ENCODE assay signal across 1 cellular context in genomic region chr17:27459433-27459832, GRCh38.
TF ChIP-seq lines count a peak whose summit lies in the region.

No MANE protein-coding gene starts in this region.

TF ChIP-seq in IMR-90, 13 proteins besides CTCF, POLR2A, EP300 and RAD21:
- no peak for TF ChIP-seq BHLHE40 (IDR thresholded peaks at IDR 0.05; ENCODE audit: low read depth, low read length)
- TF ChIP-seq MAZ (IDR thresholded peaks at IDR 0.05; ENCODE audit: borderline replicate concordance, low read depth, low read length) = no peak
